ENCODE assay signal across 1 cellular context in the genomic region with DNA sequence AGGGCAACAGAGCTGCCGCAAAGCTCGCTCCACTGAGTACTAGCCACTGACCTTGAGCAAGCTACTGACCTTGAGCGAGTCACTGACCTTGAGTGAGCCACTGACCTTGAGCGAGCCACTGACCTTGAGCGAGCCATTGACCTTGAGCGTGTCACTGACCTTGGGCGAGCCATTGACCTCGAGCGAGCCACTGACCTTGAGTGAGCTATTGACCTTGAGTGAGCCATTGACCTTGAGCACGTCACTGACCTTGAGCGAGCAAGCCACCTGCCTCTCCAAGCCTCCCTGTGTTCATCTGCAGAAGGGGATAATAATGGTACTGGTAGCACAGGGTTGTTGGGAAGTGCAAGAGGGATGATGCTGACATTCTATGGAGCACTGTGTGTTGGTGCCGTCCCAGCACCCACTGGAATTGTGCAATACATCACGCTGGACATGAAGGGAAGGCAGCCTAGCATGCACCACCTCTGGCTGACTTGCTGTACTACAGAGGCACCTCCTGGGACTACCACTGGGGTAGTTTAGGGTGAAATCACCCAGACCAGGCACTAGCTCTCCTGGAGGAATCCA.
TF ChIP-seq lines count a peak whose summit lies in the region.

No MANE protein-coding gene starts in this region.

TF ChIP-seq in HepG2, 621 proteins besides CTCF, POLR2A, EP300 and RAD21 (continued from another document and continues in another):
- TF ChIP-seq, protein P1, sequence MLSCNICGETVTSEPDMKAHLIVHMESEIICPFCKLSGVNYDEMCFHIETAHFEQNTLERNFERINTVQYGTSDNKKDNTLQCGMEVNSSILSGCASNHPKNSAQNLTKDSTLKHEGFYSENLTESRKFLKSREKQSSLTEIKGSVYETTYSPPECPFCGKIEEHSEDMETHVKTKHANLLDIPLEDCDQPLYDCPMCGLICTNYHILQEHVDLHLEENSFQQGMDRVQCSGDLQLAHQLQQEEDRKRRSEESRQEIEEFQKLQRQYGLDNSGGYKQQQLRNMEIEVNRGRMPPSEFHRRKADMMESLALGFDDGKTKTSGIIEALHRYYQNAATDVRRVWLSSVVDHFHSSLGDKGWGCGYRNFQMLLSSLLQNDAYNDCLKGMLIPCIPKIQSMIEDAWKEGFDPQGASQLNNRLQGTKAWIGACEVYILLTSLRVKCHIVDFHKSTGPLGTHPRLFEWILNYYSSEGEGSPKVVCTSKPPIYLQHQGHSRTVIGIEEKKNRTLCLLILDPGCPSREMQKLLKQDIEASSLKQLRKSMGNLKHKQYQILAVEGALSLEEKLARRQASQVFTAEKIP (CRISPR knock-in tag; IDR thresholded peaks at IDR 0.05; ENCODE audit: borderline replicate concordance): no peak
- TF ChIP-seq ZMAT3 (CRISPR knock-in tag; conservative IDR thresholded peaks at IDR 0.05) (no peak), RFXAP (CRISPR knock-in tag; IDR thresholded peaks at IDR 0.05; ENCODE audit: borderline replicate concordance) (no peak), XRCC5 (optimal IDR thresholded peaks at IDR 0.05; ENCODE audit: low read length) (peak; percentile 88), FOXP1 (IDR thresholded peaks at IDR 0.05) (no peak), FOXP1 (CRISPR knock-in tag; IDR thresholded peaks at IDR 0.05) (no peak), ZNF850 (CRISPR knock-in tag; conservative IDR thresholded peaks at IDR 0.05) (no peak), FOXK1 (CRISPR knock-in tag; IDR thresholded peaks at IDR 0.05; ENCODE audit: borderline replicate concordance, low read depth) (peak; percentile 53; the same call in 1 of the 2 replicates), ZNF777 (CRISPR knock-in tag; IDR thresholded peaks at IDR 0.05) (no peak), NR2F1 (CRISPR knock-in tag; IDR thresholded peaks at IDR 0.05) (peak in 1 of 2 experiments; percentile 41; a peak in 3 of 4 replicates), ZNF225 (CRISPR knock-in tag; IDR thresholded peaks at IDR 0.05) (no peak), ZNF773 (CRISPR knock-in tag; IDR thresholded peaks at IDR 0.05; ENCODE audit: borderline replicate concordance) (no peak), NFYC (CRISPR knock-in tag; IDR thresholded peaks at IDR 0.05) (no peak), CHD2 (IDR thresholded peaks at IDR 0.05; ENCODE audit: low read depth, low read length) (no peak), HES4 (CRISPR knock-in tag; IDR thresholded peaks at IDR 0.05; ENCODE audit: borderline replicate concordance) (no peak), MAZ (IDR thresholded peaks at IDR 0.05; ENCODE audit: borderline replicate concordance, low read depth, low read length) (no peak), MAZ (CRISPR knock-in tag; IDR thresholded peaks at IDR 0.05; ENCODE audit: low read depth) (no peak), CEBPG (CRISPR knock-in tag; IDR thresholded peaks at IDR 0.05) (peak; percentile 99), ZNF775 (CRISPR knock-in tag; IDR thresholded peaks at IDR 0.05; ENCODE audit: borderline replicate concordance) (no peak), MTF2 (CRISPR knock-in tag; IDR thresholded peaks at IDR 0.05; ENCODE audit: borderline replicate concordance) (no peak), RORA (CRISPR knock-in tag; IDR thresholded peaks at IDR 0.05) (no peak), SP2 (CRISPR knock-in tag; IDR thresholded peaks at IDR 0.05) (no peak), ZNF569 (CRISPR knock-in tag; IDR thresholded peaks at IDR 0.05; ENCODE audit: borderline replicate concordance) (no peak), POGZ (CRISPR knock-in tag; IDR thresholded peaks at IDR 0.05) (no peak), EEA1 (CRISPR knock-in tag; IDR thresholded peaks at IDR 0.05; ENCODE audit: borderline replicate concordance) (no peak), ZNF644 (CRISPR knock-in tag; IDR thresholded peaks at IDR 0.05; ENCODE audit: low read depth) (peak; percentile 83; the same call in 1 of the 2 replicates), HMG20A (CRISPR knock-in tag; IDR thresholded peaks at IDR 0.05; ENCODE audit: borderline replicate concordance) (no peak; the same call in 1 of the 2 replicates), ZNF550 (CRISPR knock-in tag; IDR thresholded peaks at IDR 0.05; ENCODE audit: borderline replicate concordance) (no peak), ZNF776 (CRISPR knock-in tag; IDR thresholded peaks at IDR 0.05) (no peak), GABPA (IDR thresholded peaks at IDR 0.05; ENCODE audit: low read depth, low read length) (no peak), GABPA (CRISPR knock-in tag; IDR thresholded peaks at IDR 0.05; ENCODE audit: low read depth) (no peak), RAD51 (IDR thresholded peaks at IDR 0.05; ENCODE audit: borderline replicate concordance) (no peak), ZNF563 (CRISPR knock-in tag; IDR thresholded peaks at IDR 0.05) (no peak), SP140L (CRISPR knock-in tag; IDR thresholded peaks at IDR 0.05; ENCODE audit: borderline replicate concordance) (no peak), ATF7-NPFF (CRISPR knock-in tag; IDR thresholded peaks at IDR 0.05; ENCODE audit: low read depth) (no peak), NCOA5 (CRISPR knock-in tag; IDR thresholded peaks at IDR 0.05) (no peak), DNMT1 (CRISPR knock-in tag; IDR thresholded peaks at IDR 0.05) (no peak), AHR (CRISPR knock-in tag; IDR thresholded peaks at IDR 0.05) (no peak), CCDC6 (CRISPR knock-in tag; IDR thresholded peaks at IDR 0.05) (no peak), PRMT3 (CRISPR knock-in tag; IDR thresholded peaks at IDR 0.05; ENCODE audit: borderline replicate concordance, low read depth) (no peak), TBP (CRISPR knock-in tag; IDR thresholded peaks at IDR 0.05) (no peak), FIP1L1 (IDR thresholded peaks at IDR 0.05; ENCODE audit: borderline replicate concordance, insufficient read depth, low read depth, low read length) (no peak), ZNF709 (CRISPR knock-in tag; IDR thresholded peaks at IDR 0.05) (no peak), EHMT2 (IDR thresholded peaks at IDR 0.05; ENCODE audit: borderline replicate concordance, low read depth, low read length) (no peak), HDAC6 (IDR thresholded peaks at IDR 0.05; ENCODE audit: low read depth, low read length) (no peak), ZNF205 (CRISPR knock-in tag; IDR thresholded peaks at IDR 0.05) (no peak), ZNF34 (CRISPR knock-in tag; IDR thresholded peaks at IDR 0.05; ENCODE audit: borderline replicate concordance) (no peak), ZNF264 (CRISPR knock-in tag; IDR thresholded peaks at IDR 0.05) (no peak), ZNF619 (CRISPR knock-in tag; IDR thresholded peaks at IDR 0.05) (no peak), ZNF792 (CRISPR knock-in tag; IDR thresholded peaks at IDR 0.05) (no peak), ZNF292 (CRISPR knock-in tag; IDR thresholded peaks at IDR 0.05; ENCODE audit: borderline replicate concordance, low read depth) (0 out of 2 replicates have a peak, but pooled peaks have one; percentile 70), ZNF431 (CRISPR knock-in tag; IDR thresholded peaks at IDR 0.05; ENCODE audit: borderline replicate concordance, low read depth) (no peak; the same call in 1 of the 2 replicates)
- TF ChIP-seq, protein P2, sequence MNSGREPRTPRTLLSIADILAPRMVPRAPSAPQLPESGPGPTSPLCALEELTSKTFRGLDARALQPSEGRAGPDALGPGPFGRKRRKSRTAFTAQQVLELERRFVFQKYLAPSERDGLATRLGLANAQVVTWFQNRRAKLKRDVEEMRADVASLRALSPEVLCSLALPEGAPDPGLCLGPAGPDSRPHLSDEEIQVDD (CRISPR knock-in tag; IDR thresholded peaks at IDR 0.05; ENCODE audit: borderline replicate concordance): no peak
- TF ChIP-seq, protein P3, sequence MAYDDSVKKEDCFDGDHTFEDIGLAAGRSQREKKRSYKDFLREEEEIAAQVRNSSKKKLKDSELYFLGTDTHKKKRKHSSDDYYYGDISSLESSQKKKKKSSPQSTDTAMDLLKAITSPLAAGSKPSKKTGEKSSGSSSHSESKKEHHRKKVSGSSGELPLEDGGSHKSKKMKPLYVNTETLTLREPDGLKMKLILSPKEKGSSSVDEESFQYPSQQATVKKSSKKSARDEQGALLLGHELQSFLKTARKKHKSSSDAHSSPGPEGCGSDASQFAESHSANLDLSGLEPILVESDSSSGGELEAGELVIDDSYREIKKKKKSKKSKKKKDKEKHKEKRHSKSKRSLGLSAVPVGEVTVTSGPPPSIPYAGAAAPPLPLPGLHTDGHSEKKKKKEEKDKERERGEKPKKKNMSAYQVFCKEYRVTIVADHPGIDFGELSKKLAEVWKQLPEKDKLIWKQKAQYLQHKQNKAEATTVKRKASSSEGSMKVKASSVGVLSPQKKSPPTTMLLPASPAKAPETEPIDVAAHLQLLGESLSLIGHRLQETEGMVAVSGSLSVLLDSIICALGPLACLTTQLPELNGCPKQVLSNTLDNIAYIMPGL (CRISPR knock-in tag; IDR thresholded peaks at IDR 0.05; ENCODE audit: borderline replicate concordance in 1 of 2, low read depth in 1 of 2): 0 out of 4 replicates have a peak, but pooled peaks of 1 of the 2 experiments have one; percentile 63
- TF ChIP-seq, protein P4, sequence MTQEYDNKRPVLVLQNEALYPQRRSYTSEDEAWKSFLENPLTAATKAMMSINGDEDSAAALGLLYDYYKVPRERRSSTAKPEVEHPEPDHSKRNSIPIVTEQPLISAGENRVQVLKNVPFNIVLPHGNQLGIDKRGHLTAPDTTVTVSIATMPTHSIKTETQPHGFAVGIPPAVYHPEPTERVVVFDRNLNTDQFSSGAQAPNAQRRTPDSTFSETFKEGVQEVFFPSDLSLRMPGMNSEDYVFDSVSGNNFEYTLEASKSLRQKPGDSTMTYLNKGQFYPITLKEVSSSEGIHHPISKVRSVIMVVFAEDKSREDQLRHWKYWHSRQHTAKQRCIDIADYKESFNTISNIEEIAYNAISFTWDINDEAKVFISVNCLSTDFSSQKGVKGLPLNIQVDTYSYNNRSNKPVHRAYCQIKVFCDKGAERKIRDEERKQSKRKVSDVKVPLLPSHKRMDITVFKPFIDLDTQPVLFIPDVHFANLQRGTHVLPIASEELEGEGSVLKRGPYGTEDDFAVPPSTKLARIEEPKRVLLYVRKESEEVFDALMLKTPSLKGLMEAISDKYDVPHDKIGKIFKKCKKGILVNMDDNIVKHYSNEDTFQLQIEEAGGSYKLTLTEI (CRISPR knock-in tag; conservative IDR thresholded peaks at IDR 0.05): no peak
- TF ChIP-seq, protein P5, sequence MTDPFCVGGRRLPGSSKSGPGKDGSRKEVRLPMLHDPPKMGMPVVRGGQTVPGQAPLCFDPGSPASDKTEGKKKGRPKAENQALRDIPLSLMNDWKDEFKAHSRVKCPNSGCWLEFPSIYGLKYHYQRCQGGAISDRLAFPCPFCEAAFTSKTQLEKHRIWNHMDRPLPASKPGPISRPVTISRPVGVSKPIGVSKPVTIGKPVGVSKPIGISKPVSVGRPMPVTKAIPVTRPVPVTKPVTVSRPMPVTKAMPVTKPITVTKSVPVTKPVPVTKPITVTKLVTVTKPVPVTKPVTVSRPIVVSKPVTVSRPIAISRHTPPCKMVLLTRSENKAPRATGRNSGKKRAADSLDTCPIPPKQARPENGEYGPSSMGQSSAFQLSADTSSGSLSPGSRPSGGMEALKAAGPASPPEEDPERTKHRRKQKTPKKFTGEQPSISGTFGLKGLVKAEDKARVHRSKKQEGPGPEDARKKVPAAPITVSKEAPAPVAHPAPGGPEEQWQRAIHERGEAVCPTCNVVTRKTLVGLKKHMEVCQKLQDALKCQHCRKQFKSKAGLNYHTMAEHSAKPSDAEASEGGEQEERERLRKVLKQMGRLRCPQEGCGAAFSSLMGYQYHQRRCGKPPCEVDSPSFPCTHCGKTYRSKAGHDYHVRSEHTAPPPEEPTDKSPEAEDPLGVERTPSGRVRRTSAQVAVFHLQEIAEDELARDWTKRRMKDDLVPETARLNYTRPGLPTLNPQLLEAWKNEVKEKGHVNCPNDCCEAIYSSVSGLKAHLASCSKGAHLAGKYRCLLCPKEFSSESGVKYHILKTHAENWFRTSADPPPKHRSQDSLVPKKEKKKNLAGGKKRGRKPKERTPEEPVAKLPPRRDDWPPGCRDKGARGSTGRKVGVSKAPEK (CRISPR knock-in tag; IDR thresholded peaks at IDR 0.05; ENCODE audit: borderline replicate concordance): no peak
- TF ChIP-seq, protein P6, sequence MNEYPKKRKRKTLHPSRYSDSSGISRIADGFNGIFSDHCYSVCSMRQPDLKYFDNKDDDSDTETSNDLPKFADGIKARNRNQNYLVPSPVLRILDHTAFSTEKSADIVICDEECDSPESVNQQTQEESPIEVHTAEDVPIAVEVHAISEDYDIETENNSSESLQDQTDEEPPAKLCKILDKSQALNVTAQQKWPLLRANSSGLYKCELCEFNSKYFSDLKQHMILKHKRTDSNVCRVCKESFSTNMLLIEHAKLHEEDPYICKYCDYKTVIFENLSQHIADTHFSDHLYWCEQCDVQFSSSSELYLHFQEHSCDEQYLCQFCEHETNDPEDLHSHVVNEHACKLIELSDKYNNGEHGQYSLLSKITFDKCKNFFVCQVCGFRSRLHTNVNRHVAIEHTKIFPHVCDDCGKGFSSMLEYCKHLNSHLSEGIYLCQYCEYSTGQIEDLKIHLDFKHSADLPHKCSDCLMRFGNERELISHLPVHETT (CRISPR knock-in tag; conservative IDR thresholded peaks at IDR 0.05): no peak
- TF ChIP-seq, protein P7, sequence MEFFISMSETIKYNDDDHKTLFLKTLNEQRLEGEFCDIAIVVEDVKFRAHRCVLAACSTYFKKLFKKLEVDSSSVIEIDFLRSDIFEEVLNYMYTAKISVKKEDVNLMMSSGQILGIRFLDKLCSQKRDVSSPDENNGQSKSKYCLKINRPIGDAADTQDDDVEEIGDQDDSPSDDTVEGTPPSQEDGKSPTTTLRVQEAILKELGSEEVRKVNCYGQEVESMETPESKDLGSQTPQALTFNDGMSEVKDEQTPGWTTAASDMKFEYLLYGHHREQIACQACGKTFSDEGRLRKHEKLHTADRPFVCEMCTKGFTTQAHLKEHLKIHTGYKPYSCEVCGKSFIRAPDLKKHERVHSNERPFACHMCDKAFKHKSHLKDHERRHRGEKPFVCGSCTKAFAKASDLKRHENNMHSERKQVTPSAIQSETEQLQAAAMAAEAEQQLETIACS (CRISPR knock-in tag; IDR thresholded peaks at IDR 0.05): no peak
- TF ChIP-seq, protein P8, sequence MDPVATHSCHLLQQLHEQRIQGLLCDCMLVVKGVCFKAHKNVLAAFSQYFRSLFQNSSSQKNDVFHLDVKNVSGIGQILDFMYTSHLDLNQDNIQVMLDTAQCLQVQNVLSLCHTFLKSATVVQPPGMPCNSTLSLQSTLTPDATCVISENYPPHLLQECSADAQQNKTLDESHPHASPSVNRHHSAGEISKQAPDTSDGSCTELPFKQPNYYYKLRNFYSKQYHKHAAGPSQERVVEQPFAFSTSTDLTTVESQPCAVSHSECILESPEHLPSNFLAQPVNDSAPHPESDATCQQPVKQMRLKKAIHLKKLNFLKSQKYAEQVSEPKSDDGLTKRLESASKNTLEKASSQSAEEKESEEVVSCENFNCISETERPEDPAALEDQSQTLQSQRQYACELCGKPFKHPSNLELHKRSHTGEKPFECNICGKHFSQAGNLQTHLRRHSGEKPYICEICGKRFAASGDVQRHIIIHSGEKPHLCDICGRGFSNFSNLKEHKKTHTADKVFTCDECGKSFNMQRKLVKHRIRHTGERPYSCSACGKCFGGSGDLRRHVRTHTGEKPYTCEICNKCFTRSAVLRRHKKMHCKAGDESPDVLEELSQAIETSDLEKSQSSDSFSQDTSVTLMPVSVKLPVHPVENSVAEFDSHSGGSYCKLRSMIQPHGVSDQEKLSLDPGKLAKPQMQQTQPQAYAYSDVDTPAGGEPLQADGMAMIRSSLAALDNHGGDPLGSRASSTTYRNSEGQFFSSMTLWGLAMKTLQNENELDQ (CRISPR knock-in tag; IDR thresholded peaks at IDR 0.05; ENCODE audit: borderline replicate concordance): no peak
